In the genomic region with DNA sequence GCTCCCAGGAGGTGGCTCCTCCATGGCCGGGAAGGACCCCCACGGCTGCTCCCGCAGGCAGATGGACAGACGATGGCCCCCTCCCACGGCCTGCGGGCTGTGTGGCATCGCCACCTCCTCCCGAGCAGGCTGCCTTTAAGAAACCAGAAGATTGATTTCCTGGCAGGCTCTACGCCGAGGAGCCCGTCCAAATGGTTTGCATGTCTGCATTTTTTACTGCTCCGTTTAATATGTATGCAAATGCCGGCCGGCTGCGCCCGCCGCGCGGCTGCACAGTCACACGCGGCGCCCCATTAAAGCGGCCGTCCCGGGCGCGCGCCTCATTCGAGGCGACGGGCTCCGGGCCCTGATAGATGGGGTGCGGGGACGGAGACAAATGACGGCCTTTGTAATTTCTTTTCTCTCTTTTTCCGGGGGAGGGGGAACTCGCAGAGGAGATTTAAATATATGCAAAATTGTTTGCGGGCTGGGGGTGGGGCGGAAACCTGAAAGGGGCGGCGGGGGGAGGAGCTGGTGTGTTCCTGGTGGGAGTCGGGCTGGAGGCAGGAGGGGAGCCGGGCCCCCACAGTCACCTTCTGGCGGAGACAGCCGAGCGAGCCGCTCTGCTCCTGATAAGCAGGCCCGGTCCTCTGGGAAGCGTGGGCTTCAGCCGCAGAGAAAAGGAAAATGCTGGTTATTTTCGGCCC, we compare ENCODE assay signal across 8 cellular contexts.
DNase-seq lines count a peak whose midpoint lies in the region; ATAC-seq, FAIRE-seq and TF ChIP-seq lines count a peak whose summit lies in the region.

No MANE protein-coding gene starts in this region.

- DNase-seq in HepG2 (ENCODE audit: low spot score) (no peak), NCI-H748 treated with DMSO at 0.1 percent for 48 hours (lab: John Stamatoyannopoulos, UW) (no peak), GM10266 (ENCODE audit: extremely low spot score) (no peak), ecto neural progenitor cell (ENCODE audit: low spot score) (no peak)
- DNase-seq in stimulated activated CD4-positive, alpha-beta T cell treated with anti-CD3 and anti-CD28 coated beads, Interleukin-1b, Interleukin-23, amount 100 ng/mL, for 48 hours = peak; percentile 23

- H3K27ac ChIP-seq in liver (ENCODE audit: low read depth in 1 of 2, low read length in 2 of 2) = peak overlapping the region; percentile 19 to 53
- H3K27ac ChIP-seq in HepG2 (ENCODE audit: extremely low read length, insufficient read depth, low read length) = no peak overlapping the region
- peak overlapping the region; percentile 84 for H3K27ac ChIP-seq in angular gyrus (ENCODE audit: low read depth, low read length)

- WGBS in liver = 18% methylated on average over 51 of the region's 51 CpGs
- 96% methylated on average over 43 of the region's 51 CpGs for WGBS in HepG2 (ENCODE audit: low lambda C conversion rate)

- H4K20me1 ChIP-seq in HepG2 (ENCODE audit: insufficient read depth, low read length) = no peaks in the 10 kb centered on the region

- TF ChIP-seq CTCF in liver (IDR thresholded peaks at IDR 0.05; ENCODE audit: low read depth, low read length, missing input control) (no peak), HepG2 (CRISPR knock-in tag; IDR thresholded peaks at IDR 0.05) (no peak), GM10266 (IDR thresholded peaks at IDR 0.05; ENCODE audit: control insufficient read depth, insufficient read depth, low read depth, missing control alignments) (no peak)

- no peak for TF ChIP-seq POLR2A in HepG2 (IDR thresholded peaks at IDR 0.05; ENCODE audit: insufficient read depth in 1 of 2, low read depth in 2 of 2, low read length in 2 of 2)

- H2AFZ ChIP-seq in HepG2 (ENCODE audit: low read length) = no peak overlapping the region

- H3K36me3 ChIP-seq in liver (ENCODE audit: control insufficient read depth in 4 of 4, insufficient read depth in 3 of 4, low read depth in 1 of 4, low read length in 3 of 4) = no peaks in the 10 kb centered on the region
- no peaks in the 10 kb centered on the region for H3K36me3 ChIP-seq in HepG2 (replicated peaks in 1 of 2; ENCODE audit: control insufficient read depth in 1 of 2, insufficient read depth in 2 of 2, low read length in 2 of 2)

- H3K4me3 ChIP-seq in liver (ENCODE audit: low read depth in 1 of 3, low read length in 3 of 3) = peak overlapping the region in 1 of 3 donors; percentile 40
- H3K4me3 ChIP-seq in HepG2 (replicated peaks in 1 of 3; ENCODE audit: insufficient read depth in 1 of 3, low read depth in 2 of 3, low read length in 3 of 3) = no peak overlapping the region
- peak overlapping the region; percentile 38 for H3K4me3 ChIP-seq in iPS-18c (ENCODE audit: insufficient read depth, low read depth, low read length)

- H3K79me2 ChIP-seq in HepG2 (ENCODE audit: insufficient read depth, low read length) = no peaks in the 10 kb centered on the region

- intact Hi-C loops in HepG2 (cut with micrococcal nuclease; ENCODE audit: unreplicated experiment) = no loop called here

- TF ChIP-seq RAD21 in liver (IDR thresholded peaks at IDR 0.05) = no peak
- TF ChIP-seq RAD21 in HepG2 (CRISPR knock-in tag; IDR thresholded peaks at IDR 0.05) = no peak

- H3K9ac ChIP-seq in liver (ENCODE audit: low read depth in 1 of 2, low read length in 2 of 2) (peak overlapping the region in 1 of 2 donors; percentile 33), HepG2 (ENCODE audit: insufficient read depth, low read depth, low read length) (no peak overlapping the region)

- CTCF ChIA-PET in HepG2 (lab: Yijun Ruan, JAX; ENCODE audit: low intra/inter-chr PET ratio, low total read pairs) = no interaction called here

- BruUV-seq in HepG2 (replicated peaks; lab: Mats Ljungman, UMichigan) = no TSS peak

- FAIRE-seq in HepG2 (lab: Jason Lieb, UNC) = no peak

- no peak for ATAC-seq in HepG2

- in situ Hi-C loops in HepG2 (cut with HindIII; ENCODE audit: extremely low pct_ligation_motif_present, low pct_unique_long_range_greater_than_20kb) = loop anchor here (10.0 kb wide), 1 partner anchor 278 kb away; no protein-coding TSS in a partner anchor

- H3K4me2 ChIP-seq in HepG2 (ENCODE audit: low read depth, low read length) = no peak overlapping the region

- H3K27me3 ChIP-seq in liver (ENCODE audit: control insufficient read depth in 4 of 4, insufficient read depth in 4 of 4, low read length in 3 of 4) (no peaks in the 10 kb centered on the region), HepG2 (ENCODE audit: control insufficient read depth in 1 of 2, insufficient read depth in 2 of 2, low read length in 2 of 2) (no peaks in the 10 kb centered on the region)

- H3K4me1 ChIP-seq in liver (ENCODE audit: control insufficient read depth in 4 of 4, insufficient read depth in 4 of 4, low read length in 3 of 4) (peaks cover 12 to 30% (median 19%) of the 10 kb centered on the region in 4 donors), HepG2 (ENCODE audit: insufficient read depth, low read length) (peaks cover 77% of the 10 kb centered on the region)

- TF ChIP-seq EP300 in HepG2 (IDR thresholded peaks at IDR 0.05; ENCODE audit: low read depth in 2 of 2, low read length in 2 of 2) (no peak), HepG2 (CRISPR knock-in tag; IDR thresholded peaks at IDR 0.05; ENCODE audit: borderline replicate concordance) (no peak)

- POLR2A ChIA-PET in HepG2 (lab: Yijun Ruan, JAX) = no interaction called here

- H3K9me3 ChIP-seq in liver (ENCODE audit: control insufficient read depth in 4 of 4, low read length in 3 of 4) (no peaks in the 10 kb centered on the region), HepG2 (ENCODE audit: low read length) (no peaks in the 10 kb centered on the region), iPS-18c (ENCODE audit: control insufficient read depth, insufficient read depth, low read length) (no peaks in the 10 kb centered on the region)

TF ChIP-seq in liver, 16 proteins besides CTCF, POLR2A, EP300 and RAD21 (continues in another document):
- TF ChIP-seq TAF1 (conservative IDR thresholded peaks at IDR 0.05) (no peak), JUND (IDR thresholded peaks at IDR 0.05) (no peak), HNF4G (IDR thresholded peaks at IDR 0.05) (no peak), RXRA (IDR thresholded peaks at IDR 0.05) (no peak), EGR1 (IDR thresholded peaks at IDR 0.05; ENCODE audit: low read depth in 2 of 2) (no peak), NR2F2 (IDR thresholded peaks at IDR 0.05) (no peak), FOXA2 (IDR thresholded peaks at IDR 0.05) (no peak), HNF4A (conservative IDR thresholded peaks at IDR 0.05) (no peak)
- TF ChIP-seq, protein P1, sequence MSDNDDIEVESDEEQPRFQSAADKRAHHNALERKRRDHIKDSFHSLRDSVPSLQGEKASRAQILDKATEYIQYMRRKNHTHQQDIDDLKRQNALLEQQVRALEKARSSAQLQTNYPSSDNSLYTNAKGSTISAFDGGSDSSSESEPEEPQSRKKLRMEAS (IDR thresholded peaks at IDR 0.05) = no peak
- TF ChIP-seq, protein P2, sequence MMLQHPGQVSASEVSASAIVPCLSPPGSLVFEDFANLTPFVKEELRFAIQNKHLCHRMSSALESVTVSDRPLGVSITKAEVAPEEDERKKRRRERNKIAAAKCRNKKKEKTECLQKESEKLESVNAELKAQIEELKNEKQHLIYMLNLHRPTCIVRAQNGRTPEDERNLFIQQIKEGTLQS (IDR thresholded peaks at IDR 0.05) = no peak
- TF ChIP-seq, protein P3, sequence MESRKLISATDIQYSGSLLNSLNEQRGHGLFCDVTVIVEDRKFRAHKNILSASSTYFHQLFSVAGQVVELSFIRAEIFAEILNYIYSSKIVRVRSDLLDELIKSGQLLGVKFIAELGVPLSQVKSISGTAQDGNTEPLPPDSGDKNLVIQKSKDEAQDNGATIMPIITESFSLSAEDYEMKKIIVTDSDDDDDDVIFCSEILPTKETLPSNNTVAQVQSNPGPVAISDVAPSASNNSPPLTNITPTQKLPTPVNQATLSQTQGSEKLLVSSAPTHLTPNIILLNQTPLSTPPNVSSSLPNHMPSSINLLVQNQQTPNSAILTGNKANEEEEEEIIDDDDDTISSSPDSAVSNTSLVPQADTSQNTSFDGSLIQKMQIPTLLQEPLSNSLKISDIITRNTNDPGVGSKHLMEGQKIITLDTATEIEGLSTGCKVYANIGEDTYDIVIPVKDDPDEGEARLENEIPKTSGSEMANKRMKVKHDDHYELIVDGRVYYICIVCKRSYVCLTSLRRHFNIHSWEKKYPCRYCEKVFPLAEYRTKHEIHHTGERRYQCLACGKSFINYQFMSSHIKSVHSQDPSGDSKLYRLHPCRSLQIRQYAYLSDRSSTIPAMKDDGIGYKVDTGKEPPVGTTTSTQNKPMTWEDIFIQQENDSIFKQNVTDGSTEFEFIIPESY (IDR thresholded peaks at IDR 0.05) = no peak

TF ChIP-seq in HepG2, 621 proteins besides CTCF, POLR2A, EP300 and RAD21 (continues in another document):
- no peak for TF ChIP-seq SMAD1 (CRISPR knock-in tag; IDR thresholded peaks at IDR 0.05; ENCODE audit: borderline replicate concordance, low read depth)
- TF ChIP-seq, protein P4, sequence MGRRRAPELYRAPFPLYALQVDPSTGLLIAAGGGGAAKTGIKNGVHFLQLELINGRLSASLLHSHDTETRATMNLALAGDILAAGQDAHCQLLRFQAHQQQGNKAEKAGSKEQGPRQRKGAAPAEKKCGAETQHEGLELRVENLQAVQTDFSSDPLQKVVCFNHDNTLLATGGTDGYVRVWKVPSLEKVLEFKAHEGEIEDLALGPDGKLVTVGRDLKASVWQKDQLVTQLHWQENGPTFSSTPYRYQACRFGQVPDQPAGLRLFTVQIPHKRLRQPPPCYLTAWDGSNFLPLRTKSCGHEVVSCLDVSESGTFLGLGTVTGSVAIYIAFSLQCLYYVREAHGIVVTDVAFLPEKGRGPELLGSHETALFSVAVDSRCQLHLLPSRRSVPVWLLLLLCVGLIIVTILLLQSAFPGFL (CRISPR knock-in tag; IDR thresholded peaks at IDR 0.05) = no peak
- TF ChIP-seq, protein P5, sequence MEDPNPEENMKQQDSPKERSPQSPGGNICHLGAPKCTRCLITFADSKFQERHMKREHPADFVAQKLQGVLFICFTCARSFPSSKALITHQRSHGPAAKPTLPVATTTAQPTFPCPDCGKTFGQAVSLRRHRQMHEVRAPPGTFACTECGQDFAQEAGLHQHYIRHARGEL (CRISPR knock-in tag; IDR thresholded peaks at IDR 0.05) = no peak
- TF ChIP-seq JUN (CRISPR knock-in tag; IDR thresholded peaks at IDR 0.05) = no peak
- no peak for TF ChIP-seq ZNF136 (CRISPR knock-in tag; IDR thresholded peaks at IDR 0.05; ENCODE audit: low read depth)
- TF ChIP-seq ZFAT (CRISPR knock-in tag; conservative IDR thresholded peaks at IDR 0.05) = no peak
